9 cellular contexts compared by ENCODE assay signal in the genomic region with DNA sequence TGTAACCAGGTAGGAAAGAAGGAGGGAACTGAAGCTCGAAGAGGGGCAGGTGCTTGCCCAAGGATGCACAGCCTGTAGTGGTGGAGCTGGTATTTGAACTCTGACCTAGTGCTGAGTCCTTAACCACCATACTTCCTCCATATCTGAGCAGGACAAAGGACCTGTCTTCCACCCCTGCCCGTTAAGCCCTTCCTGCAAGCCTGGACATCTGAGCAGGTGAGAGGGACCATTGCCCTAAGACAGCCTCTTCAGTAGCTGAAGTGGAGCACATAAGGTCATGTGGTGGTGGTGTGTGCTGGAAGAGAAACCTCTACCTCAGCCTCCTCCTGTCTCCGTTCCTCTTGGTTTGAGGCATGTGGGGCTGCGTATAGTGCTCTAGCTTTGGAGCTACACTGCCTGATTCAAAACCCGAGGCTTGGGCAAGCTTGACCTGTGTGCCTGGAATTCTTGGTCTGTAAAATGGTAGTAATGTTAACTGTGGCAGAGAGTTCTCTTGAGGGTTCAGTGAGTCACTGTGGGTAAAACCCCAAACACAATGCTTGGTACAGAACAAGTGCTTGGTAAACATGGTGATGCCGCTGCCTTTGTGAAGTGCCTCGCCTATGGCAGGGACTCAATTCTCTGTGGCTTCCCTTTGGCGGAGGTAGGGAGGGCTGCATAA. TPM values are rescaled to one million over a fixed set of nuclear protein-coding genes. Genes with fewer than 3 reads are reported as not detected.
A peak's percentile ranks its signal among the peaks of the same experiment; 100 is the strongest.
DNase-seq lines count a peak whose midpoint lies in the region; ATAC-seq and TF ChIP-seq lines count a peak whose summit lies in the region.
"Had no signal": no experiment of that assay in that cellular context is flagged by ENCODE, and none has a peak within 500 bp of the region (broad histone marks: within the 10 kb centered on the region; RNA-seq: fewer than 3 reads in every experiment).

No MANE protein-coding gene starts in this region.

- peaks cover 12% of the 10 kb centered on the region for H3K36me3 Mint-ChIP-seq in Caco-2 (ENCODE audit: insufficient read depth, unreplicated experiment)

- DNase-seq in DMS53 (lab: John Stamatoyannopoulos, UW) (peak; percentile 99), LoVo (ENCODE audit: low spot score) (peak; percentile 13), epithelial cell of proximal tubule (ENCODE audit: low read depth) (peak; percentile 79), RPMI8226 (no peak), Caco-2 (no peak)
- DNase-seq in activated CD4-positive, alpha-beta T cell treated with anti-CD3 and anti-CD28 coated beads, Interleukin-2, amount 50 U/mL, for 24 hours (ENCODE audit: low read depth in 1 of 2, low spot score in 1 of 2) = peak; percentile 28 to 52
- DNase-seq in stimulated activated CD8-positive, alpha-beta memory T cell treated with anti-CD3 and anti-CD28 coated beads, Interleukin-4, amount 100 ng/mL, for 24 hours (ENCODE audit: low read depth) = peak; percentile 46

- BruUV-seq in Caco-2 (replicated peaks; lab: Mats Ljungman, UMichigan) = no TSS peak

- no peak for ATAC-seq in GM21390 (IDR thresholded peaks at IDR 0.05; ENCODE audit: unreplicated experiment)

- H3K27ac Mint-ChIP-seq in Caco-2 (ENCODE audit: unreplicated experiment) = no peak overlapping the region

- H3K27me3 ChIP-seq in Caco-2 (replicated peaks; ENCODE audit: control insufficient read depth, insufficient read depth, low read length) = no peaks in the 10 kb centered on the region
- H3K27me3 ChIP-seq: cardiac muscle cell had no signal

- intact Hi-C loops in Caco-2 (cut with micrococcal nuclease; ENCODE audit: unreplicated experiment) = loop anchor here (1.0 kb wide), 2 partner anchors 126 to 207 kb away; no protein-coding TSS in a partner anchor

- H3K4me1 Mint-ChIP-seq in Caco-2 (ENCODE audit: low read depth, unreplicated experiment) = peaks cover 24% of the 10 kb centered on the region

- H3K4me3 ChIP-seq in epithelial cell of proximal tubule (ENCODE audit: low read depth, low read length) (no peak overlapping the region), Caco-2 (ENCODE audit: low read depth, low read length) (no peak overlapping the region)
- H3K4me3 ChIP-seq: cardiac muscle cell had no signal

- TF ChIP-seq CTCF in epithelial cell of proximal tubule (conservative IDR thresholded peaks at IDR 0.05; ENCODE audit: low read depth, low read length) = no peak
- TF ChIP-seq CTCF in Caco-2 (IDR thresholded peaks at IDR 0.05; ENCODE audit: insufficient read depth in 1 of 2, low read depth in 1 of 2, low read length in 1 of 2, severe bottlenecking in 1 of 2, unreplicated experiment in 1 of 2) = no peak

- H3K9me3 ChIP-seq in Caco-2 = no peaks in the 10 kb centered on the region

- CTCF ChIA-PET in Caco-2 (lab: Charles Lee) = interaction anchor here (0.8 to 1.7 kb wide), 8 partner anchors 9 to 224 kb away, joined by 3 to 19 read pairs (median 4); no protein-coding TSS in a partner anchor

- POLR2A ChIA-PET in Caco-2 (lab: Charles Lee) = interaction anchor here (0.6 kb wide), 1 partner anchor 199 kb away, joined by 4 read pairs; no protein-coding TSS in a partner anchor

- H3K9me3 Mint-ChIP-seq in Caco-2 (ENCODE audit: unreplicated experiment) = no peaks in the 10 kb centered on the region

- H3K36me3 ChIP-seq in Caco-2 (ENCODE audit: control insufficient read depth, insufficient read depth, low read length) = no peaks in the 10 kb centered on the region
- H3K36me3 ChIP-seq: cardiac muscle cell had no signal

- H3K27me3 Mint-ChIP-seq in Caco-2 (ENCODE audit: insufficient read depth, unreplicated experiment) = no peaks in the 10 kb centered on the region

- no peak overlapping the region for H3K4me3 Mint-ChIP-seq in Caco-2 (ENCODE audit: unreplicated experiment)

- H3K4me1 ChIP-seq in Caco-2 = peaks cover 5% of the 10 kb centered on the region; the same call in 1 of the 2 replicates

RNA-seq across cellular contexts. Expression of a gene that starts 7.4 kb away (rescaled TPM):
- total RNA-seq in epithelial cell of proximal tubule (23.5 and 45.1 TPM in 2 replicates), Caco-2 (2022) (23.4 and 25.6 TPM in 2 replicates)

Comparison
In these comparisons a context has a peak if more than half of its experiments do, and no peak if none do; other contexts are left out.
1. DNase-seq: peak in DMS53 (single experiment), LoVo (single experiment), activated CD4-positive, alpha-beta T cell treated with anti-CD3 and anti-CD28 coated beads, Interleukin-2, amount 50 U/mL, for 24 hours (2 of 2), epithelial cell of proximal tubule (single experiment) and stimulated activated CD8-positive, alpha-beta memory T cell treated with anti-CD3 and anti-CD28 coated beads, Interleukin-4, amount 100 ng/mL, for 24 hours (single experiment); none in RPMI8226 (single experiment) and Caco-2 (0 of 2).